ENCODE assay signal across 22 cellular contexts in the genomic region with DNA sequence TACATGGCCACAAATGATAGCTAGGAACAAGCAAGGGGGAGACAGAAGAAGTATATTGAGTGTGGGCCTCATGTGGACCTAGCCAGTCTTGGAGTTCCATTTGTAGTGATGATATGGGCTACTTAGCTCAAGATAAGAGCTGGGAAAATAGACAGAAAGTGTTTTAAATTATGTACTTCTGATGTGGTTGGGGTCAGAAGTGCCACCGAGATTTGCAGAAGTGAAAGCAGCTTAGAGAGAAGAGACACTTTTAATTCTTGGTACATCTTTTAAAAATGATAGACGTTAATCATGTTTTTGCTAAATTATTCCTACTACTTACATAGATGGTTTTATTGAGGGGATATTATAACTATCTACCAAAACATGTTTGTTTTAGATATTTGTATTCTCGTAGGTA.
"Had no signal": no experiment of that assay in that cellular context is flagged by ENCODE, and none has a peak within 500 bp of the region (broad histone marks: within the 10 kb centered on the region; RNA-seq: fewer than 3 reads in every experiment).

No MANE protein-coding gene starts in this region.

- H3K4me3 ChIP-seq: breast epithelium, esophagus squamous epithelium, gastrocnemius medialis, testis, vagina had no signal

- H3K9me3 ChIP-seq: breast epithelium, esophagus squamous epithelium, gastrocnemius medialis, testis, vagina had no signal

- H3K27me3 ChIP-seq: breast epithelium, esophagus squamous epithelium, gastrocnemius medialis, testis, vagina had no signal

- H3K27ac ChIP-seq: esophagus squamous epithelium, gastrocnemius medialis, vagina had no signal

- DNase-seq: activated CD4-positive, alpha-beta T cell treated with anti-CD3 and anti-CD28 coated beads for 4 hours; activated CD4-positive, alpha-beta T cell treated with anti-CD3 and anti-CD28 coated beads, Interleukin-2, amount 50 U/mL, for 48 hours; activated CD4-positive, CD25-positive, alpha-beta regulatory T cell; activated CD8-positive, alpha-beta memory T cell treated with anti-CD3 and anti-CD28 coated beads, Interleukin-2, amount 50 U/mL, for 48 hours; activated naive CD4-positive, alpha-beta T cell treated with Interleukin-2 at 50 U/mL for 16 hours; activated naive CD8-positive, alpha-beta T cell treated with anti-CD3 and anti-CD28 coated beads for 36 hours; activated T-cell treated with anti-CD3 and anti-CD28 coated beads, Interleukin-2, amount 50 U/mL, for 4 hours; effector memory CD8-positive, alpha-beta T cell; esophagus squamous epithelium; gastrocnemius medialis; head of caudate nucleus; hypothalamus; left ventricle myocardium superior; mammary epithelial cell; natural killer cell; retina; stimulated activated CD4-positive, alpha-beta T cell treated with anti-CD3 and anti-CD28 coated beads, Interleukin-2, amount 100 ng/mL, for 48 hours; stimulated activated CD8-positive, alpha-beta memory T cell treated with anti-CD3 and anti-CD28 coated beads, Interleukin-4, amount 100 ng/mL, for 48 hours; stimulated activated naive B cell treated with anti-CD40 and anti-IgM and Interleukin-4, amounts not matched to agents 10 μg/mL and 1 μg/mL and 100 μg/mL, for 72 hours; testis had no signal

- ATAC-seq: activated T-cell treated with anti-CD3 and anti-CD28 coated beads, Interleukin-2, amount 50 U/mL, for 4 hours; effector memory CD8-positive, alpha-beta T cell; gastrocnemius medialis; left ventricle myocardium superior; natural killer cell; stimulated activated naive B cell treated with anti-CD40 and anti-IgM and Interleukin-4, amounts not matched to agents 10 μg/mL and 1 μg/mL and 100 μg/mL, for 72 hours had no signal

- H3K4me1 ChIP-seq: gastrocnemius medialis, testis, vagina had no signal

- H3K36me3 ChIP-seq: breast epithelium, esophagus squamous epithelium, gastrocnemius medialis, vagina had no signal
